Comparison of ENCODE assay signal across 8 cellular contexts in the genomic region with DNA sequence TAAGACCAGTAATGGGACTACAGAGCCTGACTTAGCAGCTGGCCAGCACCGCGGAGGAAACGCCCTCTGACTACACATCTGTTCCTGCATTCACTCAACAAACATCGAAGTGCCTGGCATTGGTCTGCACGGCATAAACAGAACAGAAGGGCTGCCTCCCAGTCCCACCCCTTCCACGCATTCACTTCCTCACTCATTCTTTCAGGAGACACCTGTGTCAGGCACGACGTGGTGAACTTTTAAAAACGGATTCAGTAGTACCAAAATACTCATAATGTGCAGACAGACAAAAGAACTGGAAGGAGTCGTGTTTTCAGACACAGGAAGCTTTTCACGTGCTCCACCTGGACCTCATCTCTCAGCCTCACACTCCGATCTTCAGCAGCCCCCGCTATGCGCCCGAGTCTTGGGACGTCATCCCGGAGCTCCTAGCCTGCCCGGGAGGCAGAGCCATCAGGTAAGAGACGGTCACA.
DNase-seq lines count a peak whose midpoint lies in the region; ATAC-seq and TF ChIP-seq lines count a peak whose summit lies in the region.

No MANE protein-coding gene starts in this region.

- no peak overlapping the region for H3K9ac ChIP-seq in neural progenitor cell

- peaks cover 3 to 7% of the 10 kb centered on the region in 2 donors for H3K36me3 Mint-ChIP-seq in CD4-positive, alpha-beta memory T cell
- H3K36me3 Mint-ChIP-seq in neural progenitor cell (peaks cover 4% of the 10 kb centered on the region), HFFc6 (ENCODE audit: low read depth) (peaks cover 5% of the 10 kb centered on the region; the same call in 1 of the 2 replicates)

- H3K27me3 Mint-ChIP-seq in CD4-positive, alpha-beta memory T cell: no peaks in the 10 kb centered on the region
- peaks cover 3% of the 10 kb centered on the region for H3K27me3 Mint-ChIP-seq in neural progenitor cell (ENCODE audit: insufficient read depth, low read depth)
- peaks cover 4% of the 10 kb centered on the region; the same call in 1 of the 2 replicates for H3K27me3 Mint-ChIP-seq in HFFc6 (ENCODE audit: insufficient read depth)

- H3K4me2 ChIP-seq in neural progenitor cell: no peak overlapping the region

- H3K4me1 ChIP-seq in CD4-positive, alpha-beta memory T cell (ENCODE audit: insufficient read depth, low read length): peaks cover 28% of the 10 kb centered on the region
- H3K4me1 ChIP-seq in neural progenitor cell: peaks cover 26% of the 10 kb centered on the region
- H3K4me1 ChIP-seq in ascending aorta: peaks cover 0 to 5% of the 10 kb centered on the region in 2 donors

- ATAC-seq in GM19351 (IDR thresholded peaks at IDR 0.05; ENCODE audit: unreplicated experiment): peak; percentile 82
- peak; percentile 77 for ATAC-seq in HG03378 (IDR thresholded peaks at IDR 0.05; ENCODE audit: unreplicated experiment)

- peak overlapping the region; percentile 50 to 91 (median 78) for H3K4me3 Mint-ChIP-seq in CD4-positive, alpha-beta memory T cell
- no peak overlapping the region for H3K4me3 Mint-ChIP-seq in neural progenitor cell
- H3K4me3 Mint-ChIP-seq in HFFc6: no peak overlapping the region

- peak overlapping the region; percentile 32 to 41 for H3K4me3 ChIP-seq in CD4-positive, alpha-beta memory T cell (ENCODE audit: low read length in 2 of 2)
- H3K4me3 ChIP-seq in neural progenitor cell (no peak overlapping the region), ascending aorta (no peak overlapping the region)

- H3K4me1 Mint-ChIP-seq in CD4-positive, alpha-beta memory T cell: peaks cover 7 to 25% (median 17%) of the 10 kb centered on the region in 4 donors
- H3K4me1 Mint-ChIP-seq in neural progenitor cell (peaks cover 50% of the 10 kb centered on the region), HFFc6 (ENCODE audit: low read depth) (peaks cover 47% of the 10 kb centered on the region)

- no peaks in the 10 kb centered on the region for H3K9me3 ChIP-seq in CD4-positive, alpha-beta memory T cell (ENCODE audit: control insufficient read depth in 1 of 2, low read length in 2 of 2)
- H3K9me3 ChIP-seq in neural progenitor cell (ENCODE audit: low read depth): no peaks in the 10 kb centered on the region
- no peaks in the 10 kb centered on the region for H3K9me3 ChIP-seq in ascending aorta

- H3K79me2 ChIP-seq in neural progenitor cell (ENCODE audit: low read depth): no peaks in the 10 kb centered on the region

- H3K27ac Mint-ChIP-seq in CD4-positive, alpha-beta memory T cell: peak overlapping the region in 5 of 7 donors; percentile 15 to 87 (median 60)
- peak overlapping the region; percentile 9 for H3K27ac Mint-ChIP-seq in neural progenitor cell
- H3K27ac Mint-ChIP-seq in HFFc6: no peak overlapping the region

- peaks cover 8% of the 10 kb centered on the region for H4K20me1 ChIP-seq in neural progenitor cell (ENCODE audit: low read depth)

- no peak overlapping the region for H2AFZ ChIP-seq in neural progenitor cell (replicated peaks)

- peak in 2 of 5 donors; percentile 22 to 25 for DNase-seq in CD4-positive, alpha-beta memory T cell
- DNase-seq in astrocyte of the hippocampus (ENCODE audit: low read depth, low spot score) (peak; percentile 16), neural progenitor cell (ENCODE audit: low spot score) (no peak), HFFc6 (no peak), NCI-H146 treated with DMSO at 0.1 percent for 48 hours (lab: John Stamatoyannopoulos, UW; ENCODE audit: unreplicated experiment) (no peak), ascending aorta (ENCODE audit: low spot score in 2 of 2) (no peak)

- intact Hi-C loops in CD4-positive, alpha-beta memory T cell (cut with micrococcal nuclease): no loop called here
- intact Hi-C loops in ascending aorta (cut with DNase I): no loop called here

- POLR2A ChIA-PET in CD4-positive, alpha-beta memory T cell (lab: Charles Lee; ENCODE audit: partially characterized antibody): interaction anchor here (1.7 kb wide), 1 partner anchor 14 kb away, joined by 6 read pairs; no protein-coding TSS in a partner anchor

- H3K27me3 ChIP-seq in CD4-positive, alpha-beta memory T cell (ENCODE audit: insufficient read depth, low read length): no peaks in the 10 kb centered on the region
- H3K27me3 ChIP-seq in neural progenitor cell: no peaks in the 10 kb centered on the region
- no peaks in the 10 kb centered on the region for H3K27me3 ChIP-seq in ascending aorta

- H3K27ac ChIP-seq in CD4-positive, alpha-beta memory T cell (ENCODE audit: low read depth, low read length): no peak overlapping the region
- H3K27ac ChIP-seq in neural progenitor cell (no peak overlapping the region), ascending aorta (no peak overlapping the region)

- H3K36me3 ChIP-seq in CD4-positive, alpha-beta memory T cell (ENCODE audit: insufficient read depth, low read length): no peaks in the 10 kb centered on the region
- H3K36me3 ChIP-seq in neural progenitor cell: no peaks in the 10 kb centered on the region
- H3K36me3 ChIP-seq in ascending aorta: no peaks in the 10 kb centered on the region

- peaks cover 0 to 2% (median 0%) of the 10 kb centered on the region in 8 donors for H3K9me3 Mint-ChIP-seq in CD4-positive, alpha-beta memory T cell
- H3K9me3 Mint-ChIP-seq in neural progenitor cell: peaks cover 2% of the 10 kb centered on the region
- H3K9me3 Mint-ChIP-seq in HFFc6: no peaks in the 10 kb centered on the region

- TF ChIP-seq CTCF in neural progenitor cell (IDR thresholded peaks at IDR 0.05): no peak
- TF ChIP-seq CTCF in HFFc6 (IDR thresholded peaks at IDR 0.05): no peak
- TF ChIP-seq CTCF in ascending aorta (IDR thresholded peaks at IDR 0.05): no peak

- H3F3A ChIP-seq in neural progenitor cell (ENCODE audit: low read depth): peaks cover 20% of the 10 kb centered on the region

- CTCF ChIA-PET in CD4-positive, alpha-beta memory T cell (lab: Charles Lee; ENCODE audit: partially characterized antibody): no interaction called here

Comparison
In these comparisons a context has a peak if more than half of its experiments do, and no peak if none do; other contexts are left out.
1. H3K4me3 ChIP-seq: peak in CD4-positive, alpha-beta memory T cell (2 of 2); none in neural progenitor cell (single experiment) and ascending aorta (0 of 2).
2. H3K4me3 Mint-ChIP-seq: peak in CD4-positive, alpha-beta memory T cell (8 of 8); none in neural progenitor cell (single experiment) and HFFc6 (single experiment).